Comparison of ENCODE assay signal across 20 cellular contexts in the genomic region with DNA sequence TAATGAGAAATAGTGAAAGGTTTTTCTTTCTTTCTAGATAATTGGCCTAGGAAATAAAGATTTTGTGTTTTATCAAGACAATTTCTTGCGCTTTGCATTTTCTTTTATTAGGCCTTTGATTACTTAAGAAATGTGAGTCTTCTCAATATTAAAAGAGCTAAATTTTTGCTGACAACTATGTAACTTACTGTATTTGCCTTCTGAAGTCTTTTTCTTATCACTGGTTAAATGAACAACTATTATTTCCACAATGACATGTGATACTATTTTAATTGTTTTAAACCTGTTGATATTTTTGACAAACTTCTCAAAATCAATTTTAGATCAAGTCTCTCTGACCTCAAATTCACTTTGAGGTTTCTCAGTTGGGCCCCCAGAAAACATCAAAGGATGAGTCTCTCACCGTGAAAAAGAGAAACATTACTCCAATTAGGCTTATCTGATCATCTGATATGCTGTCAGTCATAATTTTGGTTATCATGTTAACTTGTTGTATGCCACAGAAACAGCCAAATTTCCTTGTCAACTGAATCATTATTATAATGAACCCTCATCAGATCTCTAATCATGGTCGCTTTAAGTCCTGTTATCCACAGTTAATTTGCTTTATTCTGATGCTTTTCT. TPM values are rescaled to one million over a fixed set of nuclear protein-coding genes. Genes with fewer than 3 reads are reported as not detected.
DNase-seq lines count a peak whose midpoint lies in the region; ATAC-seq, FAIRE-seq and TF ChIP-seq lines count a peak whose summit lies in the region.
"Had no signal": no experiment of that assay in that cellular context is flagged by ENCODE, and none has a peak within 500 bp of the region (broad histone marks: within the 10 kb centered on the region; RNA-seq: fewer than 3 reads in every experiment).

No MANE protein-coding gene starts in this region.

- H3K4me1 ChIP-seq in A549, result no peaks in the 10 kb centered on the region
- H3K4me1 ChIP-seq in CD8-positive, alpha-beta memory T cell (ENCODE audit: insufficient read depth, low read length), result peaks cover 52% of the 10 kb centered on the region

- ATAC-seq in A549 (no peak), HG03439 (IDR thresholded peaks at IDR 0.05; ENCODE audit: unreplicated experiment) (no peak), HG03108 (IDR thresholded peaks at IDR 0.05; ENCODE audit: unreplicated experiment) (no peak), HG02981 (IDR thresholded peaks at IDR 0.05; ENCODE audit: unreplicated experiment) (no peak)
- ATAC-seq: left ventricle myocardium superior had no signal

- CTCF ChIA-PET in A549 (lab: Yijun Ruan, JAX), result no interaction called here
- CTCF ChIA-PET in CD8-positive, alpha-beta memory T cell (lab: Charles Lee), result interaction anchor here (1.3 to 1.4 kb wide), 2 partner anchors 13 to 39 kb away, joined by 3 to 4 read pairs; no protein-coding TSS in a partner anchor
- CTCF ChIA-PET in activated CD4-positive, alpha-beta memory T cell treated with anti-CD3 and anti-CD28 coated beads for 36 hours (lab: Charles Lee), result interaction anchor here (0.6 to 1.5 kb wide), 4 partner anchors 16 to 50 kb away, joined by 3 to 7 read pairs (median 4); no protein-coding TSS in a partner anchor

- H3K9me3 Mint-ChIP-seq in CD8-positive, alpha-beta memory T cell, result no peaks in the 10 kb centered on the region
- H3K9me3 Mint-ChIP-seq in activated CD4-positive, alpha-beta memory T cell treated with anti-CD3 and anti-CD28 coated beads for 36 hours, result no peaks in the 10 kb centered on the region
- H3K9me3 Mint-ChIP-seq in immature natural killer cell, result no peaks in the 10 kb centered on the region

- no peaks in the 10 kb centered on the region for H3K9me3 ChIP-seq in A549
- no peaks in the 10 kb centered on the region for H3K9me3 ChIP-seq in CD8-positive, alpha-beta memory T cell (ENCODE audit: low read length)
- no peaks in the 10 kb centered on the region for H3K9me3 ChIP-seq in WERI-Rb-1 (ENCODE audit: severe bottlenecking)
- H3K9me3 ChIP-seq: ovary, Peyer's patch had no signal

- H3K27ac Mint-ChIP-seq in CD8-positive, alpha-beta memory T cell, result peak overlapping the region; percentile 12 to 82 (median 72)
- peak overlapping the region; percentile 64 for H3K27ac Mint-ChIP-seq in activated CD4-positive, alpha-beta memory T cell treated with anti-CD3 and anti-CD28 coated beads for 36 hours
- peak overlapping the region; percentile 75 to 94 (median 84) for H3K27ac Mint-ChIP-seq in immature natural killer cell

- no peak for TF ChIP-seq EP300 in A549 (IDR thresholded peaks at IDR 0.05)

- no peaks in the 10 kb centered on the region for H3K27me3 Mint-ChIP-seq in CD8-positive, alpha-beta memory T cell
- no peaks in the 10 kb centered on the region for H3K27me3 Mint-ChIP-seq in activated CD4-positive, alpha-beta memory T cell treated with anti-CD3 and anti-CD28 coated beads for 36 hours
- H3K27me3 Mint-ChIP-seq in immature natural killer cell (ENCODE audit: low read depth in 3 of 3), result peaks cover 0 to 1% (median 0%) of the 10 kb centered on the region in 3 donors

- POLR2A ChIA-PET in A549 (lab: Yijun Ruan, JAX), result no interaction called here
- POLR2A ChIA-PET in CD8-positive, alpha-beta memory T cell (lab: Charles Lee), result interaction anchor here (0.6 to 1.3 kb wide), 2 partner anchors 14 to 19 kb away, joined by 3 read pairs; no protein-coding TSS in a partner anchor
- POLR2A ChIA-PET in activated CD4-positive, alpha-beta memory T cell treated with anti-CD3 and anti-CD28 coated beads for 36 hours (lab: Charles Lee), result no interaction called here

- H3K4me3 Mint-ChIP-seq in CD8-positive, alpha-beta memory T cell, result peak overlapping the region; percentile 3 to 74 (median 57)
- peak overlapping the region; percentile 39 for H3K4me3 Mint-ChIP-seq in activated CD4-positive, alpha-beta memory T cell treated with anti-CD3 and anti-CD28 coated beads for 36 hours
- H3K4me3 Mint-ChIP-seq in immature natural killer cell, result peak overlapping the region; percentile 42 to 72 (median 64)

- no peak overlapping the region for H3K27ac ChIP-seq in A549
- no peak overlapping the region for H3K27ac ChIP-seq in CD8-positive, alpha-beta memory T cell (ENCODE audit: low read depth, low read length)
- no peak overlapping the region for H3K27ac ChIP-seq in WERI-Rb-1
- H3K27ac ChIP-seq: cardiac muscle cell, ovary, Peyer's patch, SK-N-MC had no signal

- H3K4me3 ChIP-seq in A549 (no peak overlapping the region), WERI-Rb-1 (ENCODE audit: low read depth, low read length) (no peak overlapping the region)
- no peak overlapping the region for H3K4me3 ChIP-seq in CD8-positive, alpha-beta memory T cell (ENCODE audit: low read length)
- H3K4me3 ChIP-seq: cardiac muscle cell, ovary, Peyer's patch, SK-N-MC had no signal

- H3K27me3 ChIP-seq in CD8-positive, alpha-beta memory T cell (ENCODE audit: insufficient read depth, low read length, poor library complexity, severe bottlenecking), result no peaks in the 10 kb centered on the region
- no peaks in the 10 kb centered on the region for H3K27me3 ChIP-seq in WERI-Rb-1 (ENCODE audit: insufficient read depth, low read depth, severe bottlenecking)
- H3K27me3 ChIP-seq: cardiac muscle cell, ovary, Peyer's patch had no signal

- no peak for TF ChIP-seq RAD21 in A549 (conservative IDR thresholded peaks at IDR 0.05 in 1 of 2, IDR thresholded peaks at IDR 0.05 in 1 of 2)

- H3K4me1 Mint-ChIP-seq in CD8-positive, alpha-beta memory T cell, result peaks cover 82 to 99% (median 99%) of the 10 kb centered on the region in 3 donors
- peaks cover 87% of the 10 kb centered on the region for H3K4me1 Mint-ChIP-seq in activated CD4-positive, alpha-beta memory T cell treated with anti-CD3 and anti-CD28 coated beads for 36 hours (ENCODE audit: low read depth)
- peaks cover 87 to 96% of the 10 kb centered on the region in 2 donors for H3K4me1 Mint-ChIP-seq in immature natural killer cell

- FAIRE-seq in A549 (lab: Jason Lieb, UNC), result no peak
- FAIRE-seq: TTC549 had no signal

- TF ChIP-seq CTCF in A549 (IDR thresholded peaks at IDR 0.05) (no peak), WERI-Rb-1 (IDR thresholded peaks at IDR 0.05; ENCODE audit: low read depth, low read length) (no peak)

- no peak overlapping the region for H3K4me2 ChIP-seq in A549

- WGBS in A549 (ENCODE audit: missing lambda C conversion rate), result 91% methylated on average over 3 of the region's 3 CpGs

- DNase-seq in A549 (ENCODE audit: low read depth in 1 of 2, low spot score in 1 of 2) (no peak), immature natural killer cell (no peak), WERI-Rb-1 (no peak)
- peak in 3 of 5 donors; percentile 20 to 60 (median 56) for DNase-seq in CD8-positive, alpha-beta memory T cell
- DNase-seq in activated CD4-positive, alpha-beta memory T cell treated with anti-CD3 and anti-CD28 coated beads for 36 hours, result no peak
- DNase-seq: glutamatergic neuron; KBM-7; left ventricle myocardium superior; NCI-H1048; NCI-H2171 treated with DMSO at 0.1 percent for 48 hours; NCI-H82; ovary; stimulated activated CD4-positive, alpha-beta T cell treated with anti-CD3 and anti-CD28 coated beads, Interleukin-2, amount 100 ng/mL, for 24 hours had no signal

- intact Hi-C loops in activated CD4-positive, alpha-beta memory T cell treated with anti-CD3 and anti-CD28 coated beads for 36 hours (cut with micrococcal nuclease), result no loop called here

- H3K36me3 Mint-ChIP-seq in CD8-positive, alpha-beta memory T cell, result peaks cover 0 to 7% (median 6%) of the 10 kb centered on the region in 3 donors
- no peaks in the 10 kb centered on the region for H3K36me3 Mint-ChIP-seq in activated CD4-positive, alpha-beta memory T cell treated with anti-CD3 and anti-CD28 coated beads for 36 hours
- H3K36me3 Mint-ChIP-seq in immature natural killer cell, result no peaks in the 10 kb centered on the region

- H3K36me3 ChIP-seq in CD8-positive, alpha-beta memory T cell (ENCODE audit: insufficient read depth, low read length), result no peaks in the 10 kb centered on the region
- no peaks in the 10 kb centered on the region for H3K36me3 ChIP-seq in WERI-Rb-1
- H3K36me3 ChIP-seq: cardiac muscle cell, ovary, Peyer's patch had no signal

- TF ChIP-seq POLR2A in A549 (IDR thresholded peaks at IDR 0.05; ENCODE audit: low read length), result no peak

TF ChIP-seq in A549, 52 proteins besides CTCF, POLR2A, EP300 and RAD21:
- TF ChIP-seq NR3C1 (IDR thresholded peaks at IDR 0.05) (no peak), MAFK (IDR thresholded peaks at IDR 0.05; ENCODE audit: partially characterized antibody) (peak; percentile 18)

RNA-seq across cellular contexts. Expression of a gene that starts 48.8 kb away (rescaled TPM):
- polyA plus RNA-seq in A549 (2011; rRNA removed), result 27.7 and 32.5 TPM in 2 replicates
- polyA plus RNA-seq in A549 (2012; cell fraction: cytosol; rRNA removed), result 21.8 and 26.8 TPM in 2 replicates
- polyA plus RNA-seq in A549 (2012; cell fraction: nucleus; rRNA removed), result 38.6 and 40.1 TPM in 2 replicates
- 20.6 to 21.7 TPM (median 21.6 TPM) in 3 replicates for polyA plus RNA-seq in A549 (2017; fragmentation: RNase III; extraction: RNeasy Plus Mini Kit Qiagen cat#74134 plus additional on column Dnase treatment)
- 31.3 and 33.3 TPM in 2 replicates for polyA minus RNA-seq in A549 (2011; rRNA and poly(A)+ RNA removed)
- 100 to 1,000 TPM; 145 to 148 TPM for total RNA-seq in CD8-positive, alpha-beta memory T cell
- 20.1 TPM for polyA plus RNA-seq in CD8-positive, alpha-beta memory T cell
- 10 to 100 TPM; 91.9 to 92.3 TPM for total RNA-seq in activated CD4-positive, alpha-beta memory T cell treated with anti-CD3 and anti-CD28 coated beads for 36 hours
- 10 to 100 TPM in 1 of 3 donors, 1 to 10 TPM in 2; 1.2 to 15.8 (median 7.4) TPM for polyA plus RNA-seq in immature natural killer cell

Comparison
In these comparisons a context has a peak if more than half of its experiments do, and no peak if none do; other contexts are left out.
1. DNase-seq: peak in CD8-positive, alpha-beta memory T cell (3 of 5); none in A549 (0 of 2), activated CD4-positive, alpha-beta memory T cell treated with anti-CD3 and anti-CD28 coated beads for 36 hours (single experiment), immature natural killer cell (0 of 3) and WERI-Rb-1 (single experiment).
2. Peak in every context shown above with its lines, with median percentiles within 50 percentile points of each other: H3K27ac Mint-ChIP-seq and H3K4me3 Mint-ChIP-seq.